Comparison of ENCODE assay signal across 8 cellular contexts in genomic region chr12:27969901-27970390, GRCh38. TPM values are rescaled to one million over a fixed set of nuclear protein-coding genes. Genes with fewer than 3 reads are reported as not detected.
DNase-seq lines count a peak whose midpoint lies in the region; ATAC-seq and TF ChIP-seq lines count a peak whose summit lies in the region.

No MANE protein-coding gene starts in this region.

- H2AFZ ChIP-seq in Karpas-422 (ENCODE audit: low read length) = no peak overlapping the region

- H3K4me3 Mint-ChIP-seq in activated naive CD8-positive, alpha-beta T cell treated with anti-CD3 and anti-CD28 coated beads, Interleukin-2, amount 10 ng/mL, durations not matched to agents 7 days and 5 days = peak overlapping the region; percentile 90

- H3K27ac ChIP-seq in rectal smooth muscle tissue (ENCODE audit: low read depth, low read length) (peak overlapping the region; percentile 48), Karpas-422 (ENCODE audit: low read length) (no peak overlapping the region)

- intact Hi-C loops in left ventricle myocardium superior (cut with micrococcal nuclease) = no loop called here

- no peak overlapping the region for H3K9ac ChIP-seq in rectal smooth muscle tissue (ENCODE audit: low read length)
- no peak overlapping the region for H3K9ac ChIP-seq in Karpas-422 (ENCODE audit: low read length)

- H3K79me2 ChIP-seq in Karpas-422 (ENCODE audit: low read length) = no peaks in the 10 kb centered on the region

- no peaks in the 10 kb centered on the region for H3K9me2 ChIP-seq in Karpas-422 (replicated peaks; ENCODE audit: insufficient read depth, low read length)

- H3K27ac Mint-ChIP-seq in activated naive CD8-positive, alpha-beta T cell treated with anti-CD3 and anti-CD28 coated beads, Interleukin-2, amount 10 ng/mL, durations not matched to agents 7 days and 5 days = no peak overlapping the region

- H3K27me3 ChIP-seq in rectal smooth muscle tissue (ENCODE audit: control insufficient read depth, insufficient read depth, low read length) (peaks cover 12% of the 10 kb centered on the region), Karpas-422 (ENCODE audit: low read length) (no peaks in the 10 kb centered on the region)

- H3K4me1 ChIP-seq in rectal smooth muscle tissue (ENCODE audit: control insufficient read depth, insufficient read depth, low read length) (no peaks in the 10 kb centered on the region), Karpas-422 (ENCODE audit: low read length) (no peaks in the 10 kb centered on the region)

- no peak for DNase-seq in AG09319 (ENCODE audit: extremely low read depth, low read depth)
- peak; percentile 86 for DNase-seq in OCI-M1 (lab: John Stamatoyannopoulos, UW)
- peak; percentile 64 for DNase-seq in activated naive CD8-positive, alpha-beta T cell treated with anti-CD3 and anti-CD28 coated beads, Interleukin-2, amount 10 ng/mL, durations not matched to agents 7 days and 5 days
- DNase-seq in left ventricle myocardium superior = peak; percentile 58
- DNase-seq in Karpas-422 = no peak

- no peaks in the 10 kb centered on the region for H3K36me3 ChIP-seq in rectal smooth muscle tissue (ENCODE audit: control insufficient read depth, insufficient read depth, low read length)
- no peaks in the 10 kb centered on the region for H3K36me3 ChIP-seq in Karpas-422 (ENCODE audit: insufficient read depth, low read length)

- H3K4me2 ChIP-seq in Karpas-422 (ENCODE audit: low read depth, low read length, poor library complexity, severe bottlenecking) = no peak overlapping the region

- peak; percentile 88 for ATAC-seq in GM18870 (IDR thresholded peaks at IDR 0.05; ENCODE audit: unreplicated experiment)
- peak; percentile 78 for ATAC-seq in HG03066 (IDR thresholded peaks at IDR 0.05; ENCODE audit: low read depth, unreplicated experiment)
- peak; percentile 71 for ATAC-seq in activated naive CD8-positive, alpha-beta T cell treated with anti-CD3 and anti-CD28 coated beads, Interleukin-2, amount 10 ng/mL, durations not matched to agents 7 days and 5 days (ENCODE audit: low read depth)
- peak; percentile 76 for ATAC-seq in left ventricle myocardium superior

- H3K36me3 Mint-ChIP-seq in activated naive CD8-positive, alpha-beta T cell treated with anti-CD3 and anti-CD28 coated beads, Interleukin-2, amount 10 ng/mL, durations not matched to agents 7 days and 5 days = no peaks in the 10 kb centered on the region

- H3K9me3 Mint-ChIP-seq in activated naive CD8-positive, alpha-beta T cell treated with anti-CD3 and anti-CD28 coated beads, Interleukin-2, amount 10 ng/mL, durations not matched to agents 7 days and 5 days = no peaks in the 10 kb centered on the region

- H3K9me3 ChIP-seq in Karpas-422 (ENCODE audit: low read length) = no peaks in the 10 kb centered on the region

- H4K20me1 ChIP-seq in Karpas-422 (ENCODE audit: insufficient read depth, low read depth, low read length) = no peaks in the 10 kb centered on the region

- H3K4me1 Mint-ChIP-seq in activated naive CD8-positive, alpha-beta T cell treated with anti-CD3 and anti-CD28 coated beads, Interleukin-2, amount 10 ng/mL, durations not matched to agents 7 days and 5 days = peaks cover 16% of the 10 kb centered on the region

- peaks cover 94% of the 10 kb centered on the region for H3K27me3 Mint-ChIP-seq in activated naive CD8-positive, alpha-beta T cell treated with anti-CD3 and anti-CD28 coated beads, Interleukin-2, amount 10 ng/mL, durations not matched to agents 7 days and 5 days

- peak overlapping the region; percentile 65 for H3K4me3 ChIP-seq in rectal smooth muscle tissue (ENCODE audit: low read length)
- H3K4me3 ChIP-seq in Karpas-422 (ENCODE audit: low read length) = no peak overlapping the region

- POLR2A ChIA-PET in activated naive CD8-positive, alpha-beta T cell treated with anti-CD3 and anti-CD28 coated beads, Interleukin-2, amount 10 ng/mL, durations not matched to agents 7 days and 5 days (lab: Charles Lee) = no interaction called here

- TF ChIP-seq CTCF in AG09319 (IDR thresholded peaks at IDR 0.05; ENCODE audit: low read depth, low read length) = peak; percentile 15

RNA-seq across cellular contexts. Expression of gene PTHLH, which starts 2.6 kb away (rescaled TPM):
- not detected for total RNA-seq in activated naive CD8-positive, alpha-beta T cell treated with anti-CD3 and anti-CD28 coated beads, Interleukin-2, amount 10 ng/mL, durations not matched to agents 7 days and 5 days
- total RNA-seq in left ventricle myocardium superior = not detected
- not detected in 2 replicates for total RNA-seq in Karpas-422 (2014; rRNA removed; shearing (Covaris generic); ENCODE audit: low replicate concordance)

Comparison
In these comparisons a context has a peak if more than half of its experiments do, and no peak if none do; other contexts are left out.
1. DNase-seq: peak in OCI-M1 (single experiment), activated naive CD8-positive, alpha-beta T cell treated with anti-CD3 and anti-CD28 coated beads, Interleukin-2, amount 10 ng/mL, durations not matched to agents 7 days and 5 days (single experiment) and left ventricle myocardium superior (single experiment); none in AG09319 (single experiment) and Karpas-422 (single experiment).
2. Peak in every context shown above with its lines, with median percentiles within 50 percentile points of each other: ATAC-seq.